8 cellular contexts compared by ENCODE assay signal in the genomic region with DNA sequence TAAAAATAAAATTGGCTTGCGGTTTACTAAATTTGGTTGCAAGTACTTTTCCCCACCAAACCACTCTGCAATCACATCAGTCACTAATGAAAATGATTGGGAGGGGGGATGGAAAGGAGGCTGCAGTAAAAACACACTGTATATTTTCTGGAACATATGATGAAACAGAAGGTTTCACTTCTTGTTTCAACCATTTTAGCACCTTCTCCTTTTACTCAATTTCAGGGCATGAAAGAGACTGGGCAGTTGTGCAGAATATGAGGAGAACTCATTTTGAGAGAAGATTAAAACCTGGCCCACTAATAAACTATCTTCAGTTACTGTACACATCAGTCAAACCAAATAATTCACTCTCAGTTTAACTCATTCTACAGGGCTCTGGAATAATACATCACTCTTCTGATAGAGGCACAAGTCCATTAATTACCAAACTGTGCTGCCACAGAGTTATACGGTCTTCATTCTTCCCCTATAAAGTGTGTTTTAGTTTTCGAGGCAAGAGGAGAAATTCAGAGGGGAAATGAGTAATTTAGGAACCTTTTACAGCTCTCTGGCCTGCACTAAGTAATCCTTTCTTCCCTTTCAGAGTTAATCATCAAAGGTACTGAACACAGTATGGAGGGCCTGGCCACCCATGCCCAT. TPM values are rescaled to one million over a fixed set of nuclear protein-coding genes. Genes with fewer than 3 reads are reported as not detected.
DNase-seq lines count a peak whose midpoint lies in the region; ATAC-seq and TF ChIP-seq lines count a peak whose summit lies in the region.

No MANE protein-coding gene starts in this region.

- H3K4me3 Mint-ChIP-seq in activated CD8-positive, alpha-beta T cell treated with anti-CD3 and anti-CD28 coated beads for 36 hours, result peak overlapping the region; percentile 11

- CTCF ChIA-PET in activated CD8-positive, alpha-beta T cell treated with anti-CD3 and anti-CD28 coated beads for 36 hours (lab: Charles Lee), result no interaction called here
- CTCF ChIA-PET in A673 (lab: Charles Lee), result no interaction called here

- H3K36me3 Mint-ChIP-seq in activated CD8-positive, alpha-beta T cell treated with anti-CD3 and anti-CD28 coated beads for 36 hours (ENCODE audit: low read depth), result peaks cover 7% of the 10 kb centered on the region

- intact Hi-C loops in activated CD8-positive, alpha-beta T cell treated with anti-CD3 and anti-CD28 coated beads for 36 hours (cut with micrococcal nuclease), result loop anchor here (2.0 kb wide), 1 partner anchor 52 kb away; no protein-coding TSS in a partner anchor
- intact Hi-C loops in upper lobe of right lung (cut with DNase I), result no loop called here
- intact Hi-C loops in A673 (cut with micrococcal nuclease; ENCODE audit: unreplicated experiment), result no loop called here

- no peaks in the 10 kb centered on the region for H3K27me3 Mint-ChIP-seq in activated CD8-positive, alpha-beta T cell treated with anti-CD3 and anti-CD28 coated beads for 36 hours

- H3K36me3 ChIP-seq in ACC112 (ENCODE audit: insufficient read depth, low read length), result no peaks in the 10 kb centered on the region
- H3K36me3 ChIP-seq in upper lobe of right lung, result no peaks in the 10 kb centered on the region
- no peaks in the 10 kb centered on the region for H3K36me3 ChIP-seq in A673 (ENCODE audit: insufficient read depth, low read length, poor library complexity, severe bottlenecking)

- H3K79me2 ChIP-seq in ACC112 (ENCODE audit: control insufficient read depth, insufficient read depth, low read length, unreplicated experiment), result peaks cover 26% of the 10 kb centered on the region

- peaks cover 58% of the 10 kb centered on the region for H3K4me1 Mint-ChIP-seq in activated CD8-positive, alpha-beta T cell treated with anti-CD3 and anti-CD28 coated beads for 36 hours (ENCODE audit: low read depth)

- peak; percentile 28 for DNase-seq in activated CD8-positive, alpha-beta T cell treated with anti-CD3 and anti-CD28 coated beads for 36 hours
- no peak for DNase-seq in upper lobe of right lung
- DNase-seq in C1 segment of cervical spinal cord (lab: John Stamatoyannopoulos, UW), result no peak
- no peak for DNase-seq in inferior parietal cortex (ENCODE audit: extremely low spot score)
- no peak for DNase-seq in A673 (ENCODE audit: low spot score)

- POLR2A ChIA-PET in activated CD8-positive, alpha-beta T cell treated with anti-CD3 and anti-CD28 coated beads for 36 hours (lab: Charles Lee), result interaction anchor here (0.7 to 1.2 kb wide), 2 partner anchors 8 to 84 kb away, joined by 3 to 4 read pairs; no protein-coding TSS in a partner anchor
- POLR2A ChIA-PET in A673 (lab: Charles Lee; ENCODE audit: low non-redundant PET), result no interaction called here

- H3K4me1 ChIP-seq in ACC112 (ENCODE audit: control insufficient read depth, insufficient read depth, low read length, unreplicated experiment) (peaks cover 60% of the 10 kb centered on the region), upper lobe of right lung (peaks cover 15% of the 10 kb centered on the region), A673 (ENCODE audit: insufficient read depth, low read length, poor library complexity, severe bottlenecking) (no peaks in the 10 kb centered on the region)

- H3K4me3 ChIP-seq in ACC112 (ENCODE audit: low read depth, low read length) (peak overlapping the region; percentile 33; the same call in 1 of the 2 replicates), upper lobe of right lung (no peak overlapping the region), A673 (ENCODE audit: low read depth, low read length, poor library complexity, severe bottlenecking) (no peak overlapping the region)

- H3K27ac Mint-ChIP-seq in activated CD8-positive, alpha-beta T cell treated with anti-CD3 and anti-CD28 coated beads for 36 hours, result peak overlapping the region; percentile 82

- H3K27me3 ChIP-seq in ACC112 (ENCODE audit: insufficient read depth, low read length), result no peaks in the 10 kb centered on the region
- no peaks in the 10 kb centered on the region for H3K27me3 ChIP-seq in upper lobe of right lung
- no peaks in the 10 kb centered on the region for H3K27me3 ChIP-seq in A673 (replicated peaks; ENCODE audit: insufficient read depth, low read depth, low read length, poor library complexity)

- H2AFZ ChIP-seq in ACC112 (ENCODE audit: low read length, unreplicated experiment), result no peak overlapping the region

- peaks cover 1% of the 10 kb centered on the region for H3K9me3 Mint-ChIP-seq in activated CD8-positive, alpha-beta T cell treated with anti-CD3 and anti-CD28 coated beads for 36 hours

- TF ChIP-seq CTCF in activated CD8-positive, alpha-beta T cell treated with anti-CD3 and anti-CD28 coated beads for 36 hours (IDR thresholded peaks at IDR 0.05), result no peak
- no peak for TF ChIP-seq CTCF in upper lobe of right lung (IDR thresholded peaks at IDR 0.05)
- no peak for TF ChIP-seq CTCF in A673 (conservative IDR thresholded peaks at IDR 0.05; ENCODE audit: low read depth, low read length)

- H3K27ac ChIP-seq in ACC112 (ENCODE audit: low read depth, low read length), result peak overlapping the region; percentile 58
- peak overlapping the region; percentile 48 for H3K27ac ChIP-seq in upper lobe of right lung
- H3K27ac ChIP-seq in A673 (ENCODE audit: low read depth, low read length, poor library complexity, severe bottlenecking), result no peak overlapping the region

- BruUV-seq in A673 (replicated peaks; lab: Mats Ljungman, UMichigan), result no TSS peak

- H3K9me3 ChIP-seq in upper lobe of right lung (no peaks in the 10 kb centered on the region), A673 (ENCODE audit: low read depth, low read length, poor library complexity, severe bottlenecking) (no peaks in the 10 kb centered on the region)

- ATAC-seq in GM19043 (IDR thresholded peaks at IDR 0.05; ENCODE audit: low read depth, unreplicated experiment) (peak; percentile 80), HG03097 (IDR thresholded peaks at IDR 0.05; ENCODE audit: low FRiP score, unreplicated experiment) (peak; percentile 79), upper lobe of right lung (peak; percentile 74)
- peak; percentile 63 for ATAC-seq in activated CD8-positive, alpha-beta T cell treated with anti-CD3 and anti-CD28 coated beads for 36 hours

RNA-seq across cellular contexts. Expression of gene JAZF1, which starts 25.5 kb away (rescaled TPM):
- total RNA-seq in activated CD8-positive, alpha-beta T cell treated with anti-CD3 and anti-CD28 coated beads for 36 hours, result 1 to 10 TPM; 3.3 to 4.0 TPM
- total RNA-seq in upper lobe of right lung, result 20.6 TPM
- total RNA-seq in A673 (2021), result 1.5 TPM in 2 replicates
